Comparison of ENCODE assay signal across 8 cellular contexts in genomic region chr13:73058741-73059459, GRCh38. TPM values are rescaled to one million over a fixed set of nuclear protein-coding genes. Genes with fewer than 3 reads are reported as not detected.
DNase-seq lines count a peak whose midpoint lies in the region; ATAC-seq lines count a peak whose summit lies in the region.

Gene KLF5 (plus strand): TSS chr13:73059005. CDS start chr13:73059328, 323 bp downstream.

- no peaks in the 10 kb centered on the region for H3K9me3 ChIP-seq in NT2/D1 (ENCODE audit: insufficient read depth, low read length)
- no peaks in the 10 kb centered on the region for H3K9me3 ChIP-seq in mononuclear cell (ENCODE audit: low read depth, low read length)

- peak; percentile 98 for ATAC-seq in GM21367 (IDR thresholded peaks at IDR 0.05; ENCODE audit: unreplicated experiment)

- peaks cover 15% of the 10 kb centered on the region for H3K36me3 ChIP-seq in NT2/D1 (ENCODE audit: insufficient read depth, insufficient read length, low read length)

- no peaks in the 10 kb centered on the region for H3K4me1 ChIP-seq in NT2/D1 (ENCODE audit: insufficient read depth, insufficient read length)
- H3K4me1 ChIP-seq in mononuclear cell (ENCODE audit: insufficient read depth, low read length): peaks cover 16% of the 10 kb centered on the region

- peak; percentile 98 for DNase-seq in Caki2 (ENCODE audit: low read depth)
- DNase-seq in HT-29 (ENCODE audit: low spot score): peak; percentile 100
- peak; percentile 90 for DNase-seq in NT2/D1 (ENCODE audit: low read depth, low spot score)
- peak; percentile 95 for DNase-seq in activated CD8-positive, alpha-beta memory T cell treated with anti-CD3 and anti-CD28 coated beads, Interleukin-2, amount 50 U/mL, for 4 hours
- peak; percentile 97 for DNase-seq in epidermal melanocyte (ENCODE audit: insufficient read length, low spot score)
- peak; percentile 93 to 95 for DNase-seq in stimulated activated CD8-positive, alpha-beta memory T cell treated with anti-CD3 and anti-CD28 coated beads, Interleukin-2, amount 100 ng/mL, for 48 hours (ENCODE audit: low read depth in 2 of 2)

- in situ Hi-C loops in Caki2 (cut with HindIII; ENCODE audit: low pct_unique_long_range_greater_than_20kb, low sequenced_read_pairs): no loop called here

- H3K9ac ChIP-seq in NT2/D1 (ENCODE audit: insufficient read length, low read depth): peak within 1 kb of the TSS; percentile 76

- H3K27me3 ChIP-seq in NT2/D1 (ENCODE audit: insufficient read depth, insufficient read length): peaks cover 39% of the 10 kb centered on the region
- H3K27me3 ChIP-seq in mononuclear cell (ENCODE audit: insufficient read depth, low read length): peaks cover 54% of the 10 kb centered on the region

- H3K4me3 ChIP-seq in NT2/D1 (ENCODE audit: insufficient read length, low read depth) (peak within 1 kb of the TSS; percentile 71), mononuclear cell (ENCODE audit: low read length) (peak within 1 kb of the TSS; percentile 51)

RNA-seq across cellular contexts. Expression of gene KLF5, which starts in this region (rescaled TPM):
- 7.9 and 10.4 TPM in 2 replicates for total RNA-seq in Caki2 (2014; rRNA removed; shearing (Covaris generic); ENCODE audit: low replicate concordance)
- total RNA-seq in HT-29 (2014; rRNA removed; shearing (Covaris generic)): 129 and 135 TPM in 2 replicates
- total RNA-seq in mononuclear cell: 3.0 TPM

Comparison
In these comparisons a context has a peak if more than half of its experiments do, and no peak if none do; other contexts are left out.
1. Peak in every context shown above with its lines: DNase-seq, ATAC-seq and H3K4me3 ChIP-seq.
2. RNA of gene KLF5 (total RNA-seq): 129 to 135 TPM in HT-29; 7.9 to 10.4 TPM in Caki2 and 3.0 TPM in mononuclear cell (single experiment); every median in the first group is over 10 times any median in the second.